In the genomic region with DNA sequence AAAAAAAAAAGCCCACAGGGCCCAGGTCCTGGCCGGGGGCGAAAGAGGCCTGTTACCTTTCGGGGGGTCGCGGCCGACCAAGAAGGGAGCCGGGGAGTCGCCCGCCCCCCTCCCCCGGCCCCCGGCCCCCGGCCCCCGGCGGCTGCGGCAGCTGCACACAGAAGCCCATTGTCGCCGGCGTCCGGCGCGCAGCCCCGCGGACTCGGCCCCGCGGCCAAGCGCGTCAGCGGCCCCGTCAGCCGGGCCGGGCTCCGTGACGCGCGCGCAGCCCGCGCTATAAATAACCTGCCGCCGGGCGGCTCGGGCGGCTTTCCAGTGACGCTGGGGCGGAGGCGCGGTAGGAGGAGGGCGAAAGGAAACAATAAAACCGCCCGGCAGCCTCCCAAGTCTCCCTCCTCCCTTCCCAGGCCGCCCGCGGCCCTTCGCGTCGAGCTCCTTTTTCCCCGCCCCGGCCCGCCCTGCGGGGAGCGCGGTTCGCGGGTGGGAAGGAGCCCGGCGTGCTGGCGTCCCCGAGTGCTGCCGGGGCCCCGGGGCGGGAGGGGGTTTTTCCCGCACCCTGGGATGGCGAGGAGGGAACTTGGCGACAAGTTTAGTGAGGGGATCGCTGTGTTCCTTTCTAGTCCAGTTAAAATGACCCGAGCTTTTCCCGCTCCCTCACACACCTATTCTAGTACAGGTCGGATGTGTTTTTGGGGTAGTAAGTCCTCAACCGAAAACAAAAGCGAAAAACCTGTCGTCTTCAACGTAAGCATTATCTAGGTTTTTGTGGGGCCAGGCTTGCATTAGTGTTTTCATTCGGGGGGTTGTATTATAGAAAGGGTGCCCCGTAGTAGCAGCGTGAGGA, we compare ENCODE assay signal across 1 cellular context.
TF ChIP-seq lines count a peak whose summit lies in the region.

No MANE protein-coding gene starts in this region.

TF ChIP-seq in K562, 482 proteins besides CTCF, POLR2A, EP300 and RAD21 (continued from another document and continues in another):
- TF ChIP-seq, protein P1, sequence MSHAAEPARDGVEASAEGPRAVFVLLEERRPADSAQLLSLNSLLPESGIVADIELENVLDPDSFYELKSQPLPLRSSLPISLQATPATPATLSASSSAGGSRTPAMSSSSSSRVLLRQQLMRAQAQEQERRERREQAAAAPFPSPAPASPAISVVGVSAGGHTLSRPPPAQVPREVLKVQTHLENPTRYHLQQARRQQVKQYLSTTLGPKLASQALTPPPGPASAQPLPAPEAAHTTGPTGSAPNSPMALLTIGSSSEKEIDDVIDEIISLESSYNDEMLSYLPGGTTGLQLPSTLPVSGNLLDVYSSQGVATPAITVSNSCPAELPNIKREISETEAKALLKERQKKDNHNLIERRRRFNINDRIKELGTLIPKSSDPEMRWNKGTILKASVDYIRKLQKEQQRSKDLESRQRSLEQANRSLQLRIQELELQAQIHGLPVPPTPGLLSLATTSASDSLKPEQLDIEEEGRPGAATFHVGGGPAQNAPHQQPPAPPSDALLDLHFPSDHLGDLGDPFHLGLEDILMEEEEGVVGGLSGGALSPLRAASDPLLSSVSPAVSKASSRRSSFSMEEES (CRISPR knock-in tag; IDR thresholded peaks at IDR 0.05), result no peak
- TF ChIP-seq ZNF551 (CRISPR knock-in tag; IDR thresholded peaks at IDR 0.05), result no peak
- peak; percentile 57; the same call in 1 of the 2 replicates for TF ChIP-seq ATF7 (IDR thresholded peaks at IDR 0.05)
- peak; percentile 72 for TF ChIP-seq GATAD2B (IDR thresholded peaks at IDR 0.05; ENCODE audit: borderline replicate concordance)
- TF ChIP-seq TBL1XR1 (IDR thresholded peaks at IDR 0.05; ENCODE audit: low read length in 2 of 2), result peak; percentile 52; a peak in 2 of 4 replicates
- TF ChIP-seq, protein P2, sequence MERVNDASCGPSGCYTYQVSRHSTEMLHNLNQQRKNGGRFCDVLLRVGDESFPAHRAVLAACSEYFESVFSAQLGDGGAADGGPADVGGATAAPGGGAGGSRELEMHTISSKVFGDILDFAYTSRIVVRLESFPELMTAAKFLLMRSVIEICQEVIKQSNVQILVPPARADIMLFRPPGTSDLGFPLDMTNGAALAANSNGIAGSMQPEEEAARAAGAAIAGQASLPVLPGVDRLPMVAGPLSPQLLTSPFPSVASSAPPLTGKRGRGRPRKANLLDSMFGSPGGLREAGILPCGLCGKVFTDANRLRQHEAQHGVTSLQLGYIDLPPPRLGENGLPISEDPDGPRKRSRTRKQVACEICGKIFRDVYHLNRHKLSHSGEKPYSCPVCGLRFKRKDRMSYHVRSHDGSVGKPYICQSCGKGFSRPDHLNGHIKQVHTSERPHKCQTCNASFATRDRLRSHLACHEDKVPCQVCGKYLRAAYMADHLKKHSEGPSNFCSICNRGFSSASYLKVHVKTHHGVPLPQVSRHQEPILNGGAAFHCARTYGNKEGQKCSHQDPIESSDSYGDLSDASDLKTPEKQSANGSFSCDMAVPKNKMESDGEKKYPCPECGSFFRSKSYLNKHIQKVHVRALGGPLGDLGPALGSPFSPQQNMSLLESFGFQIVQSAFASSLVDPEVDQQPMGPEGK (CRISPR knock-in tag; IDR thresholded peaks at IDR 0.05; ENCODE audit: borderline replicate concordance), result no peak
- TF ChIP-seq GATAD2A (IDR thresholded peaks at IDR 0.05), result peak; percentile 91
- TF ChIP-seq, protein P3, sequence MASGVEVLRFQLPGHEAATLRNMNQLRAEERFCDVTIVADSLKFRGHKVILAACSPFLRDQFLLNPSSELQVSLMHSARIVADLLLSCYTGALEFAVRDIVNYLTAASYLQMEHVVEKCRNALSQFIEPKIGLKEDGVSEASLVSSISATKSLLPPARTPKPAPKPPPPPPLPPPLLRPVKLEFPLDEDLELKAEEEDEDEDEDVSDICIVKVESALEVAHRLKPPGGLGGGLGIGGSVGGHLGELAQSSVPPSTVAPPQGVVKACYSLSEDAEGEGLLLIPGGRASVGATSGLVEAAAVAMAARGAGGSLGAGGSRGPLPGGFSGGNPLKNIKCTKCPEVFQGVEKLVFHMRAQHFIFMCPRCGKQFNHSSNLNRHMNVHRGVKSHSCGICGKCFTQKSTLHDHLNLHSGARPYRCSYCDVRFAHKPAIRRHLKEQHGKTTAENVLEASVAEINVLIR (CRISPR knock-in tag; IDR thresholded peaks at IDR 0.05), result peak; percentile 83
- TF ChIP-seq ZNF263 (CRISPR knock-in tag; IDR thresholded peaks at IDR 0.05; ENCODE audit: borderline replicate concordance), result peak; percentile 99
- peak; percentile 70 for TF ChIP-seq MTA1 (IDR thresholded peaks at IDR 0.05; ENCODE audit: borderline replicate concordance)
- TF ChIP-seq, protein P4, sequence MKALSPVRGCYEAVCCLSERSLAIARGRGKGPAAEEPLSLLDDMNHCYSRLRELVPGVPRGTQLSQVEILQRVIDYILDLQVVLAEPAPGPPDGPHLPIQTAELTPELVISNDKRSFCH (CRISPR knock-in tag; IDR thresholded peaks at IDR 0.05), result no peak
- TF ChIP-seq, protein P4 (tag; IDR thresholded peaks at IDR 0.05), result no peak
- 0 out of 2 replicates have a peak, but pooled peaks have one; percentile 17 for TF ChIP-seq MYNN (IDR thresholded peaks at IDR 0.05)
- TF ChIP-seq MYNN (CRISPR knock-in tag; IDR thresholded peaks at IDR 0.05), result no peak
- TF ChIP-seq JUND (IDR thresholded peaks at IDR 0.05; ENCODE audit: borderline replicate concordance, low read depth, low read length), result peak; percentile 59; the same call in 1 of the 2 replicates
- TF ChIP-seq JUND (tag; IDR thresholded peaks at IDR 0.05; ENCODE audit: borderline replicate concordance, low read depth, low read length), result no peak; the same call in 2 of the 3 replicates
- peak; percentile 22 for TF ChIP-seq BRD9 (IDR thresholded peaks at IDR 0.05; ENCODE audit: low read depth, partially characterized antibody)
- TF ChIP-seq, protein P5, sequence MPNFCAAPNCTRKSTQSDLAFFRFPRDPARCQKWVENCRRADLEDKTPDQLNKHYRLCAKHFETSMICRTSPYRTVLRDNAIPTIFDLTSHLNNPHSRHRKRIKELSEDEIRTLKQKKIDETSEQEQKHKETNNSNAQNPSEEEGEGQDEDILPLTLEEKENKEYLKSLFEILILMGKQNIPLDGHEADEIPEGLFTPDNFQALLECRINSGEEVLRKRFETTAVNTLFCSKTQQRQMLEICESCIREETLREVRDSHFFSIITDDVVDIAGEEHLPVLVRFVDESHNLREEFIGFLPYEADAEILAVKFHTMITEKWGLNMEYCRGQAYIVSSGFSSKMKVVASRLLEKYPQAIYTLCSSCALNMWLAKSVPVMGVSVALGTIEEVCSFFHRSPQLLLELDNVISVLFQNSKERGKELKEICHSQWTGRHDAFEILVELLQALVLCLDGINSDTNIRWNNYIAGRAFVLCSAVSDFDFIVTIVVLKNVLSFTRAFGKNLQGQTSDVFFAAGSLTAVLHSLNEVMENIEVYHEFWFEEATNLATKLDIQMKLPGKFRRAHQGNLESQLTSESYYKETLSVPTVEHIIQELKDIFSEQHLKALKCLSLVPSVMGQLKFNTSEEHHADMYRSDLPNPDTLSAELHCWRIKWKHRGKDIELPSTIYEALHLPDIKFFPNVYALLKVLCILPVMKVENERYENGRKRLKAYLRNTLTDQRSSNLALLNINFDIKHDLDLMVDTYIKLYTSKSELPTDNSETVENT (CRISPR knock-in tag; IDR thresholded peaks at IDR 0.05), result peak; percentile 74; the same call in 1 of the 2 replicates
- TF ChIP-seq ZBTB33 (CRISPR knock-in tag; IDR thresholded peaks at IDR 0.05), result peak; percentile 39
- peak in 1 of 2 experiments; percentile 40 for TF ChIP-seq AFF1 (IDR thresholded peaks at IDR 0.05; ENCODE audit: low read depth in 1 of 2, partially characterized antibody in 2 of 2)
- peak; percentile 90 for TF ChIP-seq FOXJ2 (tag; IDR thresholded peaks at IDR 0.05)
- peak; percentile 63; the same call in 1 of the 2 replicates for TF ChIP-seq PML (IDR thresholded peaks at IDR 0.05; ENCODE audit: low read length)
- TF ChIP-seq E2F5 (CRISPR knock-in tag; IDR thresholded peaks at IDR 0.05), result no peak
- TF ChIP-seq, protein P6, sequence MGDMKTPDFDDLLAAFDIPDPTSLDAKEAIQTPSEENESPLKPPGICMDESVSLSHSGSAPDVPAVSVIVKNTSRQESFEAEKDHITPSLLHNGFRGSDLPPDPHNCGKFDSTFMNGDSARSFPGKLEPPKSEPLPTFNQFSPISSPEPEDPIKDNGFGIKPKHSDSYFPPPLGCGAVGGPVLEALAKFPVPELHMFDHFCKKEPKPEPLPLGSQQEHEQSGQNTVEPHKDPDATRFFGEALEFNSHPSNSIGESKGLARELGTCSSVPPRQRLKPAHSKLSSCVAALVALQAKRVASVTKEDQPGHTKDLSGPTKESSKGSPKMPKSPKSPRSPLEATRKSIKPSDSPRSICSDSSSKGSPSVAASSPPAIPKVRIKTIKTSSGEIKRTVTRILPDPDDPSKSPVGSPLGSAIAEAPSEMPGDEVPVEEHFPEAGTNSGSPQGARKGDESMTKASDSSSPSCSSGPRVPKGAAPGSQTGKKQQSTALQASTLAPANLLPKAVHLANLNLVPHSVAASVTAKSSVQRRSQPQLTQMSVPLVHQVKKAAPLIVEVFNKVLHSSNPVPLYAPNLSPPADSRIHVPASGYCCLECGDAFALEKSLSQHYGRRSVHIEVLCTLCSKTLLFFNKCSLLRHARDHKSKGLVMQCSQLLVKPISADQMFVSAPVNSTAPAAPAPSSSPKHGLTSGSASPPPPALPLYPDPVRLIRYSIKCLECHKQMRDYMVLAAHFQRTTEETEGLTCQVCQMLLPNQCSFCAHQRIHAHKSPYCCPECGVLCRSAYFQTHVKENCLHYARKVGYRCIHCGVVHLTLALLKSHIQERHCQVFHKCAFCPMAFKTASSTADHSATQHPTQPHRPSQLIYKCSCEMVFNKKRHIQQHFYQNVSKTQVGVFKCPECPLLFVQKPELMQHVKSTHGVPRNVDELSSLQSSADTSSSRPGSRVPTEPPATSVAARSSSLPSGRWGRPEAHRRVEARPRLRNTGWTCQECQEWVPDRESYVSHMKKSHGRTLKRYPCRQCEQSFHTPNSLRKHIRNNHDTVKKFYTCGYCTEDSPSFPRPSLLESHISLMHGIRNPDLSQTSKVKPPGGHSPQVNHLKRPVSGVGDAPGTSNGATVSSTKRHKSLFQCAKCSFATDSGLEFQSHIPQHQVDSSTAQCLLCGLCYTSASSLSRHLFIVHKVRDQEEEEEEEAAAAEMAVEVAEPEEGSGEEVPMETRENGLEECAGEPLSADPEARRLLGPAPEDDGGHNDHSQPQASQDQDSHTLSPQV (IDR thresholded peaks at IDR 0.05), result no peak
- peak; percentile 58 for TF ChIP-seq POLR2B (IDR thresholded peaks at IDR 0.05; ENCODE audit: low read depth, partially characterized antibody)
- 0 out of 2 replicates have a peak, but pooled peaks have one; percentile 48 for TF ChIP-seq BCL6 (CRISPR knock-in tag; IDR thresholded peaks at IDR 0.05)
- peak in 1 of 2 experiments; percentile 10; a peak in 1 of 4 replicates for TF ChIP-seq SIN3A (IDR thresholded peaks at IDR 0.05; ENCODE audit: borderline replicate concordance in 2 of 2, control insufficient read depth in 1 of 2, low read depth in 2 of 2, low read length in 2 of 2)
- TF ChIP-seq TEAD1 (CRISPR knock-in tag; IDR thresholded peaks at IDR 0.05), result 0 out of 4 replicates have a peak, but pooled peaks of 1 of the 2 experiments have one; percentile 4
- peak; percentile 82; the same call in 1 of the 2 replicates for TF ChIP-seq ZC3H4 (CRISPR knock-in tag; IDR thresholded peaks at IDR 0.05; ENCODE audit: borderline replicate concordance)
- TF ChIP-seq RBFOX2 (IDR thresholded peaks at IDR 0.05; ENCODE audit: low read depth, low read length), result peak; percentile 91
- TF ChIP-seq ZNF76 (CRISPR knock-in tag; IDR thresholded peaks at IDR 0.05; ENCODE audit: borderline replicate concordance), result no peak
- no peak for TF ChIP-seq SMARCA5 (IDR thresholded peaks at IDR 0.05)
